8 cellular contexts compared by ENCODE assay signal in the genomic region with DNA sequence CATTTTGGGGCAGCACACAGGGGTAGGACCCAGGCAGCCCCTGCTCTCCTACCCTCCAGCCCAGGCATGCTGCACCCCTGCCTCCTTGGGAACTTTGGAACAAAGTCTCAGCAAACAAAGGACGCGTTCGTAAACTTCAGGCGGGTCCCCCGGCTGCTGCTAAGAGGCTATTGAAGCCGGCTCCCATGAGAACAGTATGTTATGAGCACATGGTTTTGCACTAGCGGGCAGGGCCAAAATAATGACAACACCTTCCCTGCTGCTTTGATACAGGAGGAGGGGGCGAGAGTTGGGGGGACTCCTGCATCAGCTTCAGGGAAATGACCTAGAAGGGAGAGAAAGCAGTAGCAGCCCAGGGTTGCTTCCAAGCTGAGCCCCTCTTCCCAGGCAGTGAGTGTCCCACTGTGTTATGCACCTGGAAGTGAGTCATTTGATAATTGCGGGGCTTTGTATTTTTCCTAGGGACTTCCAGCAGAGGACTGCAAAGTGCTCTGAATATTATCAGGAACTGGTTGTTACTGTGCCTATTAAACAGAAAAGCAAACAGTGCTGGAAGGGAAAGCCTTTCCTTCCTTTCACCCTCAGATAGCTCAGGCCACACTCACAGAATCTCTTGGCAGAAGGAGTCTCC. TPM values are rescaled to one million over a fixed set of nuclear protein-coding genes. Genes with fewer than 3 reads are reported as not detected.
DNase-seq lines count a peak whose midpoint lies in the region; ATAC-seq and TF ChIP-seq lines count a peak whose summit lies in the region.

No MANE protein-coding gene starts in this region.

- DNase-seq in A673 (ENCODE audit: low spot score) (peak; percentile 85), M059J (ENCODE audit: low read depth) (peak; percentile 86), MCF 10A (ENCODE audit: unreplicated experiment) (peak; percentile 55), tibial artery (peak in 1 of 2 donors; percentile 67)

- CTCF ChIA-PET in A673 (lab: Charles Lee): no interaction called here
- CTCF ChIA-PET in MCF 10A (lab: Yijun Ruan, JAX): interaction anchor here (0.6 to 10.5 kb wide), 8 partner anchors 10 to 57 kb away, joined by 3 to 79 read pairs (median 4); no protein-coding TSS in a partner anchor

- H3K27me3 Mint-ChIP-seq in MCF 10A (ENCODE audit: insufficient read depth, unreplicated experiment): no peaks in the 10 kb centered on the region

- H3K9ac ChIP-seq in liver (ENCODE audit: low read depth in 1 of 2, low read length in 2 of 2): no peak overlapping the region

- ATAC-seq in GM18520 (IDR thresholded peaks at IDR 0.05; ENCODE audit: unreplicated experiment) (no peak), GM18907 (IDR thresholded peaks at IDR 0.05; ENCODE audit: unreplicated experiment) (no peak)
- no peak for ATAC-seq in activated CD4-positive, CD25-positive, alpha-beta regulatory T cell treated with anti-CD3 and anti-CD28 coated beads, Interleukin-2, amount 50 U/mL, for 24 hours

- H3K4me3 ChIP-seq in A673 (ENCODE audit: low read depth, low read length, poor library complexity, severe bottlenecking): no peak overlapping the region
- H3K4me3 ChIP-seq in liver (ENCODE audit: low read depth in 1 of 3, low read length in 3 of 3): no peak overlapping the region
- no peak overlapping the region for H3K4me3 ChIP-seq in tibial artery

- no peak for TF ChIP-seq CTCF in A673 (conservative IDR thresholded peaks at IDR 0.05; ENCODE audit: low read depth, low read length)
- TF ChIP-seq CTCF in MCF 10A (IDR thresholded peaks at IDR 0.05; ENCODE audit: unreplicated experiment): no peak
- no peak for TF ChIP-seq CTCF in liver (IDR thresholded peaks at IDR 0.05; ENCODE audit: low read depth, low read length, missing input control)
- no peak for TF ChIP-seq CTCF in tibial artery (IDR thresholded peaks at IDR 0.05)

- H3K27ac Mint-ChIP-seq in MCF 10A (ENCODE audit: low read depth, unreplicated experiment): peak overlapping the region; percentile 95

- intact Hi-C loops in A673 (cut with micrococcal nuclease; ENCODE audit: unreplicated experiment): no loop called here
- intact Hi-C loops in MCF 10A (cut with micrococcal nuclease): loop anchor here (10.0 kb wide), 1 partner anchor 447 kb away; no protein-coding TSS in a partner anchor
- intact Hi-C loops in tibial artery (cut with DNase I; ENCODE audit: low total_unique reads): no loop called here

- no TSS peak for BruUV-seq in A673 (replicated peaks; lab: Mats Ljungman, UMichigan)
- BruUV-seq in MCF 10A (replicated peaks; lab: Mats Ljungman, UMichigan): no TSS peak

- H3K36me3 ChIP-seq in A673 (ENCODE audit: insufficient read depth, low read length, poor library complexity, severe bottlenecking) (no peaks in the 10 kb centered on the region), liver (ENCODE audit: control insufficient read depth in 4 of 4, insufficient read depth in 3 of 4, low read depth in 1 of 4, low read length in 3 of 4) (no peaks in the 10 kb centered on the region), tibial artery (no peaks in the 10 kb centered on the region)

- H3K27ac ChIP-seq in A673 (ENCODE audit: low read depth, low read length, poor library complexity, severe bottlenecking) (peak overlapping the region; percentile 81), liver (ENCODE audit: low read depth in 1 of 2, low read length in 2 of 2) (peak overlapping the region; percentile 37 to 69), tibial artery (peak overlapping the region; percentile 80 to 89)

- H3K27me3 ChIP-seq in A673 (replicated peaks; ENCODE audit: insufficient read depth, low read depth, low read length, poor library complexity) (no peaks in the 10 kb centered on the region), liver (ENCODE audit: control insufficient read depth in 4 of 4, insufficient read depth in 4 of 4, low read length in 3 of 4) (no peaks in the 10 kb centered on the region), tibial artery (no peaks in the 10 kb centered on the region)

- no peak for TF ChIP-seq RAD21 in liver (IDR thresholded peaks at IDR 0.05)

- 74% methylated on average over 9 of the region's 9 CpGs for WGBS in liver

- peaks cover 10% of the 10 kb centered on the region for H3K36me3 Mint-ChIP-seq in MCF 10A (ENCODE audit: insufficient read depth, unreplicated experiment)

- H3K9me3 ChIP-seq in A673 (ENCODE audit: low read depth, low read length, poor library complexity, severe bottlenecking) (no peaks in the 10 kb centered on the region), liver (ENCODE audit: control insufficient read depth in 4 of 4, low read length in 3 of 4) (no peaks in the 10 kb centered on the region), tibial artery (no peaks in the 10 kb centered on the region)

- no peak overlapping the region for H3K4me3 Mint-ChIP-seq in MCF 10A (ENCODE audit: unreplicated experiment)

- H3K4me1 ChIP-seq in A673 (ENCODE audit: insufficient read depth, low read length, poor library complexity, severe bottlenecking) (peaks cover 85% of the 10 kb centered on the region), liver (ENCODE audit: control insufficient read depth in 4 of 4, insufficient read depth in 4 of 4, low read length in 3 of 4) (peaks cover 2 to 27% (median 11%) of the 10 kb centered on the region in 4 donors), tibial artery (peaks cover 18 to 100% (median 92%) of the 10 kb centered on the region in 4 donors)

- H3K4me1 Mint-ChIP-seq in MCF 10A (ENCODE audit: insufficient read depth, unreplicated experiment): peaks cover 75% of the 10 kb centered on the region

- no peaks in the 10 kb centered on the region for H3K9me3 Mint-ChIP-seq in MCF 10A (ENCODE audit: unreplicated experiment)

- POLR2A ChIA-PET in A673 (lab: Charles Lee; ENCODE audit: low non-redundant PET) (no interaction called here), MCF 10A (lab: Yijun Ruan, JAX) (interaction anchor here (0.7 to 5.8 kb wide), 11 partner anchors 7 to 77 kb away, joined by 3 to 124 read pairs (median 18); partner anchors contain the start of genes GSTO1 and ITPRIP)

TF ChIP-seq in liver, 16 proteins besides CTCF, POLR2A, EP300 and RAD21:
- TF ChIP-seq FOXA2 (IDR thresholded peaks at IDR 0.05) (no peak), REST (IDR thresholded peaks at IDR 0.05) (peak; percentile 33), JUND (IDR thresholded peaks at IDR 0.05) (peak; percentile 17 to 18), NR2F2 (IDR thresholded peaks at IDR 0.05) (peak; percentile 60), EGR1 (IDR thresholded peaks at IDR 0.05; ENCODE audit: low read depth in 2 of 2) (no peak)

RNA-seq across cellular contexts. Expression of gene ITPRIP, which starts 6.9 kb away (rescaled TPM):
- 23.1 and 24.8 TPM in 2 replicates for total RNA-seq in A673 (2021)
- 6.0 and 9.7 TPM in 2 replicates for total RNA-seq in M059J (2014; rRNA removed; shearing (Covaris generic))
- 29.4 and 29.8 TPM in 2 replicates for total RNA-seq in MCF 10A (2022)
- total RNA-seq in liver: 1 to 10 TPM; 7.7 to 7.9 TPM
- 1 to 10 TPM; 3.5 to 4.2 TPM for polyA plus RNA-seq in liver

RNA-seq across cellular contexts. Expression of gene CFAP58, which starts 22.3 kb away (rescaled TPM):
- total RNA-seq in A673 (2021): 0.17 and 0.52 TPM in 2 replicates
- 1.0 and 2.9 TPM in 2 replicates for total RNA-seq in M059J (2014; rRNA removed; shearing (Covaris generic))
- total RNA-seq in MCF 10A (2022): 0.89 and 1.1 TPM in 2 replicates
- under 1 TPM; 0.08 to 0.09 TPM for total RNA-seq in liver
- under 1 TPM in 1 of 2 donors, not detected in 1; 0.01 TPM for polyA plus RNA-seq in liver
